8 cellular contexts compared by ENCODE assay signal in the genomic region with DNA sequence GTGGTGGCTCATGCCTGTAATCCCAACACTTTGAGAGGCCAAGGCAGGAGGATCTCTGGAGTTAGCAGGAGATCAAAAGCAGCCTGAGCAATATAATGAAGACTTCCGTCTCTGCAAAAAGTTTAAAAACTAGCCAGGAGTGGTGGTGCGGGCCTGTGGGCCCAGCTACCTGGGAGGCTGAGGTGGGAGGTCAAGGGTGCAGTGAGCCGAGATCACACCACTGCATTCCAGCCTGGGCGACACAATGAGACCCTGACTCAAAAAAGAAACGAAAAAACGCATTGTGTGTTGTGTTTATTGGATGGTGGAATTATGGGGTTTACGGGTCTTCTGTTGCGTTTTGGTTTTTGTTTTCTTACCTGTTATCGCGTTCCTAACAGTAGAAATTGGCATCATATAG. TPM values are rescaled to one million over a fixed set of nuclear protein-coding genes. Genes with fewer than 3 reads are reported as not detected.
DNase-seq lines count a peak whose midpoint lies in the region; ATAC-seq and TF ChIP-seq lines count a peak whose summit lies in the region.

No MANE protein-coding gene starts in this region.

- no peak for ATAC-seq in psoas muscle
- ATAC-seq in HG03520 (IDR thresholded peaks at IDR 0.05; ENCODE audit: unreplicated experiment) = no peak

- no peaks in the 10 kb centered on the region for H3K9me2 ChIP-seq in SU-DHL-6 (replicated peaks; ENCODE audit: insufficient read depth, low read length)

- H4K20me1 ChIP-seq in SU-DHL-6 (ENCODE audit: low read depth, low read length) = no peaks in the 10 kb centered on the region

- H3K79me2 ChIP-seq in SU-DHL-6 (ENCODE audit: insufficient read depth, low read length) = peaks cover 30% of the 10 kb centered on the region

- DNase-seq in fibroblast of mammary gland (ENCODE audit: low read depth) (no peak), psoas muscle (no peak), putamen (ENCODE audit: low spot score) (no peak), NCI-H82 treated with DMSO at 0.1 percent for 48 hours (lab: John Stamatoyannopoulos, UW; ENCODE audit: unreplicated experiment) (no peak)
- no peak for DNase-seq in activated CD8-positive, alpha-beta memory T cell treated with anti-CD3 and anti-CD28 coated beads, Interleukin-2, amount 50 U/mL, for 48 hours

- peak overlapping the region; percentile 93 for H3K4me2 ChIP-seq in SU-DHL-6 (ENCODE audit: low read depth, low read length, poor library complexity, severe bottlenecking)

- H3K4me1 ChIP-seq in ES-I3 (ENCODE audit: insufficient read depth, low read length) (peaks cover 6% of the 10 kb centered on the region; the same call in 1 of the 2 replicates), psoas muscle (peaks cover 22% of the 10 kb centered on the region)

- no peaks in the 10 kb centered on the region for H3F3A ChIP-seq in SU-DHL-6 (ENCODE audit: insufficient read depth)

- H2AFZ ChIP-seq in SU-DHL-6 (ENCODE audit: low read depth, low read length, severe bottlenecking) = no peak overlapping the region

- no peak for TF ChIP-seq CTCF in SU-DHL-6 (IDR thresholded peaks at IDR 0.05; ENCODE audit: insufficient read depth, low read length, poor library complexity, severe bottlenecking)
- TF ChIP-seq CTCF in fibroblast of mammary gland (conservative IDR thresholded peaks at IDR 0.05; ENCODE audit: control insufficient read depth, insufficient read depth, low read depth, low read length) = no peak
- TF ChIP-seq CTCF in psoas muscle (IDR thresholded peaks at IDR 0.05) = no peak

- intact Hi-C loops in psoas muscle (cut with DNase I) = loop anchor here in 1 of 2 donors (1.0 kb wide), 1 partner anchor 47 kb away; a partner anchor contains a TSS

- H3K4me3 ChIP-seq in SU-DHL-6 (ENCODE audit: insufficient read depth, low read length, poor library complexity, severe bottlenecking) (peak overlapping the region; percentile 82), fibroblast of mammary gland (ENCODE audit: control insufficient read depth, low read depth, low read length) (peak overlapping the region; percentile 92), psoas muscle (peak overlapping the region; percentile 78)

- H3K27ac ChIP-seq in SU-DHL-6 (ENCODE audit: low read depth, low read length) = no peak overlapping the region
- peak overlapping the region; percentile 95 for H3K27ac ChIP-seq in psoas muscle

- peak overlapping the region; percentile 90; the same call in 1 of the 2 replicates for H3K9ac ChIP-seq in ES-I3 (ENCODE audit: low read depth, low read length)
- peak overlapping the region; percentile 71 for H3K9ac ChIP-seq in SU-DHL-6 (ENCODE audit: low read length)

- no peaks in the 10 kb centered on the region for H3K27me3 ChIP-seq in SU-DHL-6 (ENCODE audit: low read length)
- H3K27me3 ChIP-seq in psoas muscle (ENCODE audit: insufficient read depth in 3 of 3, low read length in 2 of 3) = no peaks in the 10 kb centered on the region

- H3K9me3 ChIP-seq in ES-I3 (ENCODE audit: control insufficient read depth, insufficient read depth, low read length) (no peaks in the 10 kb centered on the region), SU-DHL-6 (ENCODE audit: insufficient read depth, low read length) (no peaks in the 10 kb centered on the region), psoas muscle (no peaks in the 10 kb centered on the region)

- WGBS in psoas muscle, 3 donors = 85 to 90% (median 88%) methylated on average over 10 of the region's 10 CpGs

- peaks cover 12% of the 10 kb centered on the region for H3K36me3 ChIP-seq in ES-I3 (ENCODE audit: insufficient read depth, low read length)
- no peaks in the 10 kb centered on the region for H3K36me3 ChIP-seq in SU-DHL-6 (ENCODE audit: low read length)
- H3K36me3 ChIP-seq in psoas muscle (ENCODE audit: insufficient read depth in 1 of 2, low read depth in 1 of 2) = peaks cover 3 to 22% of the 10 kb centered on the region in 2 donors

RNA-seq across cellular contexts. Expression of a gene that starts 0.9 kb away (rescaled TPM):
- total RNA-seq in psoas muscle = 10 to 100 TPM; 42.1 to 78.6 (median 54.2) TPM
- 10 to 100 TPM; 36.4 to 73.0 (median 50.1) TPM for polyA plus RNA-seq in psoas muscle

RNA-seq across cellular contexts. Expression of a gene that starts 46.9 kb away (rescaled TPM):
- 10 to 100 TPM; 15.0 to 21.4 (median 17.4) TPM for total RNA-seq in psoas muscle
- polyA plus RNA-seq in psoas muscle = 10 to 100 TPM; 15.0 to 16.8 (median 16.0) TPM

RNA-seq across cellular contexts. Expression of a gene that starts 56.5 kb away (rescaled TPM):
- 10 to 100 TPM; 48.4 to 86.3 (median 77.7) TPM for total RNA-seq in psoas muscle
- 10 to 100 TPM; 37.4 to 63.9 (median 58.0) TPM for polyA plus RNA-seq in psoas muscle
